1 cellular context compared by ENCODE assay signal in genomic region chr17:21089145-21089544, GRCh38.
TF ChIP-seq lines count a peak whose summit lies in the region.

No MANE protein-coding gene starts in this region.

TF ChIP-seq in HepG2, 621 proteins besides CTCF, POLR2A, EP300 and RAD21:
- no peak for TF ChIP-seq MTF2 (CRISPR knock-in tag; IDR thresholded peaks at IDR 0.05; ENCODE audit: borderline replicate concordance)
- TF ChIP-seq, protein P1, sequence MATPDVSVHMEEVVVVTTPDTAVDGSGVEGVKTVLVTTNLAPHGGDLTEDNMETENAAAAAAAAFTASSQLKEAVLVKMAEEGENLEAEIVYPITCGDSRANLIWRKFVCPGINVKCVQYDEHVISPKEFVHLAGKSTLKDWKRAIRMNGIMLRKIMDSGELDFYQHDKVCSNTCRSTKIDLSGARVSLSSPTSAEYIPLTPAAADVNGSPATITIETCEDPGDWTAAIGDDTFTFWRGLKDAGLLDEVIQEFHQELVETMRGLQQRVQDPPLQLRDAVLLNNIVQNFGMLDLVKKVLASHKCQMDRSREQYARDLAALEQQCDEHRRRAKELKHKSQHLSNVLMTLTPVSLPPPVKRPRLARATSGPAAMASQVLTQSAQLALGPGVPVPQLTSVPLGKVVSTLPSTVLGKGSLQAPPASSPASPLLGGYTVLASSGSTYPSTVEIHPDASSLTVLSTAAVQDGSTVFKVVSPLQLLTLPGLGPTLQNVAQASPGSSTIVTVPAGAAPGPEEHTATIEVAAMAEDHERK (CRISPR knock-in tag; IDR thresholded peaks at IDR 0.05; ENCODE audit: low read depth): no peak
- TF ChIP-seq, protein P2, sequence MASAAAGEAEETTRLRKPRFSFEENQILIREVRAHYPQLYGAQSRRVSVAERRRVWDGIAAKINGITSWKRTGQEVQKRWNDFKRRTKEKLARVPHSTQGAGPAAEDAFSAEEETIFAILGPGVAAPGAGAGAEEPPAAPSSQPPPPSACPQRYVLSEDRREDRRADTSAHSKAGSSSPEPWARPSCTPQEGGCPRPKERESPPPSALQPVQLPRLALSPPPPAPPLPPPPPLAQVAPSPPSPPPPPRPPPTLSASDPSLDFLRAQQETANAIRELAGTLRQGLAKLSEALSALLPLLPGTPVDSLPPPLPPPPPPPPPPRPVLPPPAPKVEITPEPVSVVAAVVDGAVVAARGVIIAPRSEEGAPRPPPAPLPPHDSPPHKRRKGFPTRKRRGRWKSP (CRISPR knock-in tag; IDR thresholded peaks at IDR 0.05): no peak
- no peak for TF ChIP-seq TAF1 (CRISPR knock-in tag; IDR thresholded peaks at IDR 0.05)
- TF ChIP-seq KDM5A (IDR thresholded peaks at IDR 0.05; ENCODE audit: borderline replicate concordance, low read length): no peak
- no peak for TF ChIP-seq HDAC1 (CRISPR knock-in tag; IDR thresholded peaks at IDR 0.05)
- no peak for TF ChIP-seq U2AF1 (optimal IDR thresholded peaks at IDR 0.05; ENCODE audit: low read depth, low read length)
- TF ChIP-seq PBX2 (CRISPR knock-in tag; IDR thresholded peaks at IDR 0.05): no peak
- no peak for TF ChIP-seq ZNF607 (CRISPR knock-in tag; IDR thresholded peaks at IDR 0.05; ENCODE audit: borderline replicate concordance)
- TF ChIP-seq NAIF1 (CRISPR knock-in tag; IDR thresholded peaks at IDR 0.05; ENCODE audit: borderline replicate concordance): no peak
- TF ChIP-seq, protein P3, sequence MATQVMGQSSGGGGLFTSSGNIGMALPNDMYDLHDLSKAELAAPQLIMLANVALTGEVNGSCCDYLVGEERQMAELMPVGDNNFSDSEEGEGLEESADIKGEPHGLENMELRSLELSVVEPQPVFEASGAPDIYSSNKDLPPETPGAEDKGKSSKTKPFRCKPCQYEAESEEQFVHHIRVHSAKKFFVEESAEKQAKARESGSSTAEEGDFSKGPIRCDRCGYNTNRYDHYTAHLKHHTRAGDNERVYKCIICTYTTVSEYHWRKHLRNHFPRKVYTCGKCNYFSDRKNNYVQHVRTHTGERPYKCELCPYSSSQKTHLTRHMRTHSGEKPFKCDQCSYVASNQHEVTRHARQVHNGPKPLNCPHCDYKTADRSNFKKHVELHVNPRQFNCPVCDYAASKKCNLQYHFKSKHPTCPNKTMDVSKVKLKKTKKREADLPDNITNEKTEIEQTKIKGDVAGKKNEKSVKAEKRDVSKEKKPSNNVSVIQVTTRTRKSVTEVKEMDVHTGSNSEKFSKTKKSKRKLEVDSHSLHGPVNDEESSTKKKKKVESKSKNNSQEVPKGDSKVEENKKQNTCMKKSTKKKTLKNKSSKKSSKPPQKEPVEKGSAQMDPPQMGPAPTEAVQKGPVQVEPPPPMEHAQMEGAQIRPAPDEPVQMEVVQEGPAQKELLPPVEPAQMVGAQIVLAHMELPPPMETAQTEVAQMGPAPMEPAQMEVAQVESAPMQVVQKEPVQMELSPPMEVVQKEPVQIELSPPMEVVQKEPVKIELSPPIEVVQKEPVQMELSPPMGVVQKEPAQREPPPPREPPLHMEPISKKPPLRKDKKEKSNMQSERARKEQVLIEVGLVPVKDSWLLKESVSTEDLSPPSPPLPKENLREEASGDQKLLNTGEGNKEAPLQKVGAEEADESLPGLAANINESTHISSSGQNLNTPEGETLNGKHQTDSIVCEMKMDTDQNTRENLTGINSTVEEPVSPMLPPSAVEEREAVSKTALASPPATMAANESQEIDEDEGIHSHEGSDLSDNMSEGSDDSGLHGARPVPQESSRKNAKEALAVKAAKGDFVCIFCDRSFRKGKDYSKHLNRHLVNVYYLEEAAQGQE (IDR thresholded peaks at IDR 0.05; ENCODE audit: borderline replicate concordance in 1 of 2, low read depth in 1 of 2, low read length in 2 of 2): no peak
